In the genomic region with DNA sequence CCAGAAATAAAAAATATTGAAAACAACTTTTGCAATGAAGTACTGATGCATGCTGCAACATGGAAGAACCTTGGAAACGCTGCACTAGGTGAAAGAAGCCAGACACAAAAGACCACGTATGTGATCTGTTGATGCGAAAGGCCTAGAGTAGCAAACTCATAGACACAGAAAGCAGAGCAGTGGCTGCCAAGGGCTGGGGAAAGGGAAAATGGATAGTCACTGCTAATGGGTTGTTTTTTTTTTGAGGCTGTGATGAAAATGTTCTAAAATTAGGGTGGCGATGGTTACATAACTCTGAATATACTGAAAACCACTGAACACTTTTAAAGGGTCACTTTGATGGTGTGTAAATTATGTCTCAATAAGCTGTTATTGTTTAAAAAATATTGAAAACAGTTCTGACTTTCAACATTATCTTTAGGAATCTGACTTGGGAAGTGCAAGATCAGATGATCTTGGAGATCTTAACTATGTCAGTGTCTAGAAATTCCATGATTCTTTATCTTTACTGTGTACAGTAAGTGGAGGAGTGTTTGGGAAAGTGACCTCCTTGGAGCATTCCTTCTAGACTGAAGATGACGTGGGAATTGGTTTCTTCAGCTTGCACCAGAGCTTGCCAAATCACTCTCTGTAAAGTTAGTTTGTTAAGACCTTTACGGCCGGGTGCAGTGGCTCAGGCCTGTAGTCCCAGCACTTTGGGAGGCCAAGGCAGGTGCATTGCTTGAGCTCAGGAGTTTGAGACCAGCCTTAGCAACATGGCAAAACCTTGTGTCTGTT, we compare ENCODE assay signal across 11 cellular contexts. TPM values are rescaled to one million over a fixed set of nuclear protein-coding genes. Genes with fewer than 3 reads are reported as not detected.
DNase-seq lines count a peak whose midpoint lies in the region; ATAC-seq and TF ChIP-seq lines count a peak whose summit lies in the region.
"Had no signal": no experiment of that assay in that cellular context is flagged by ENCODE, and none has a peak within 500 bp of the region (broad histone marks: within the 10 kb centered on the region; RNA-seq: fewer than 3 reads in every experiment).

No MANE protein-coding gene starts in this region.

- no peaks in the 10 kb centered on the region for H3K9me3 Mint-ChIP-seq in activated CD8-positive, alpha-beta T cell treated with anti-CD3 and anti-CD28 coated beads, Interleukin-2, amount 10 ng/mL, durations not matched to agents 7 days and 5 days (ENCODE audit: insufficient read depth)
- H3K9me3 Mint-ChIP-seq in activated CD8-positive, alpha-beta T cell treated with anti-CD3 and anti-CD28 coated beads for 36 hours, result no peaks in the 10 kb centered on the region

- peak overlapping the region; percentile 48 for H3K9ac ChIP-seq in mesenchymal stem cell (ENCODE audit: low read length)

- no peak overlapping the region for H3K4me3 Mint-ChIP-seq in activated CD8-positive, alpha-beta T cell treated with anti-CD3 and anti-CD28 coated beads, Interleukin-2, amount 10 ng/mL, durations not matched to agents 7 days and 5 days
- H3K4me3 Mint-ChIP-seq in activated CD8-positive, alpha-beta T cell treated with anti-CD3 and anti-CD28 coated beads for 36 hours, result no peak overlapping the region

- H3K9me3 ChIP-seq in mesenchymal stem cell (ENCODE audit: control insufficient read depth, low read length), result no peaks in the 10 kb centered on the region
- no peaks in the 10 kb centered on the region for H3K9me3 ChIP-seq in tibial nerve

- no peak for DNase-seq in activated CD8-positive, alpha-beta T cell treated with anti-CD3 and anti-CD28 coated beads, Interleukin-2, amount 10 ng/mL, durations not matched to agents 7 days and 5 days
- no peak for DNase-seq in activated CD8-positive, alpha-beta T cell treated with anti-CD3 and anti-CD28 coated beads for 36 hours
- DNase-seq in brain microvascular endothelial cell, result peak; percentile 93
- peak; percentile 99 for DNase-seq in mesenchymal stem cell
- no peak for DNase-seq in tibial nerve (ENCODE audit: low spot score in 2 of 2)
- DNase-seq: NCI-H69 had no signal

- POLR2A ChIA-PET in activated CD8-positive, alpha-beta T cell treated with anti-CD3 and anti-CD28 coated beads, Interleukin-2, amount 10 ng/mL, durations not matched to agents 7 days and 5 days (lab: Charles Lee), result no interaction called here
- POLR2A ChIA-PET in activated CD8-positive, alpha-beta T cell treated with anti-CD3 and anti-CD28 coated beads for 36 hours (lab: Charles Lee), result interaction anchor here (1.2 to 1.5 kb wide), 2 partner anchors 10 to 13 kb away, joined by 3 to 7 read pairs; no protein-coding TSS in a partner anchor

- H3K27me3 Mint-ChIP-seq in activated CD8-positive, alpha-beta T cell treated with anti-CD3 and anti-CD28 coated beads, Interleukin-2, amount 10 ng/mL, durations not matched to agents 7 days and 5 days (ENCODE audit: low read depth), result no peaks in the 10 kb centered on the region
- no peaks in the 10 kb centered on the region for H3K27me3 Mint-ChIP-seq in activated CD8-positive, alpha-beta T cell treated with anti-CD3 and anti-CD28 coated beads for 36 hours

- H2AK5ac ChIP-seq in mesenchymal stem cell (ENCODE audit: low read length, severe bottlenecking), result no peak overlapping the region

- H2BK15ac ChIP-seq in mesenchymal stem cell (ENCODE audit: low read depth, poor library complexity, severe bottlenecking), result no peak overlapping the region

- H3K79me1 ChIP-seq in mesenchymal stem cell (replicated peaks; ENCODE audit: low read length, poor library complexity, severe bottlenecking), result peaks cover 19% of the 10 kb centered on the region

- peaks cover 40% of the 10 kb centered on the region for H3K4me1 ChIP-seq in mesenchymal stem cell (ENCODE audit: control insufficient read depth, insufficient read depth, low read depth, low read length)
- peaks cover 0 to 76% (median 43%) of the 10 kb centered on the region in 4 donors for H3K4me1 ChIP-seq in tibial nerve

- peaks cover 40% of the 10 kb centered on the region for H3K36me3 Mint-ChIP-seq in activated CD8-positive, alpha-beta T cell treated with anti-CD3 and anti-CD28 coated beads, Interleukin-2, amount 10 ng/mL, durations not matched to agents 7 days and 5 days (ENCODE audit: low read depth)
- H3K36me3 Mint-ChIP-seq in activated CD8-positive, alpha-beta T cell treated with anti-CD3 and anti-CD28 coated beads for 36 hours (ENCODE audit: low read depth), result peaks cover 33% of the 10 kb centered on the region

- no peak overlapping the region for H2AFZ ChIP-seq in mesenchymal stem cell (ENCODE audit: low read depth, low read length)

- H3K27ac Mint-ChIP-seq in activated CD8-positive, alpha-beta T cell treated with anti-CD3 and anti-CD28 coated beads, Interleukin-2, amount 10 ng/mL, durations not matched to agents 7 days and 5 days, result peak overlapping the region; percentile 58
- no peak overlapping the region for H3K27ac Mint-ChIP-seq in activated CD8-positive, alpha-beta T cell treated with anti-CD3 and anti-CD28 coated beads for 36 hours

- in situ Hi-C loops in brain microvascular endothelial cell (cut with HindIII; ENCODE audit: low pct_ligation_motif_present, low sequenced_read_pairs), result no loop called here

- TF ChIP-seq EP300 in tibial nerve (IDR thresholded peaks at IDR 0.05), result peak in 1 of 2 donors; percentile 23

- no peak overlapping the region for H2BK120ac ChIP-seq in mesenchymal stem cell (ENCODE audit: low read depth, low read length)

- H3K4me2 ChIP-seq in mesenchymal stem cell (ENCODE audit: low read length, poor library complexity, severe bottlenecking), result no peak overlapping the region

- intact Hi-C loops in activated CD8-positive, alpha-beta T cell treated with anti-CD3 and anti-CD28 coated beads for 36 hours (cut with micrococcal nuclease), result no loop called here

- H4K8ac ChIP-seq in mesenchymal stem cell (ENCODE audit: low read length), result no peak overlapping the region

- peak overlapping the region; percentile 94 for H3K27ac ChIP-seq in brain microvascular endothelial cell
- H3K27ac ChIP-seq in mesenchymal stem cell (ENCODE audit: low read length, poor library complexity, severe bottlenecking), result no peak overlapping the region
- peak overlapping the region in 3 of 4 donors; percentile 38 to 68 (median 38) for H3K27ac ChIP-seq in tibial nerve
- H3K27ac ChIP-seq: 22Rv1 had no signal

- H3K4me1 Mint-ChIP-seq in activated CD8-positive, alpha-beta T cell treated with anti-CD3 and anti-CD28 coated beads, Interleukin-2, amount 10 ng/mL, durations not matched to agents 7 days and 5 days (ENCODE audit: low read depth), result peaks cover 50% of the 10 kb centered on the region
- peaks cover 30% of the 10 kb centered on the region for H3K4me1 Mint-ChIP-seq in activated CD8-positive, alpha-beta T cell treated with anti-CD3 and anti-CD28 coated beads for 36 hours (ENCODE audit: low read depth)

- no peak overlapping the region for H3K4ac ChIP-seq in mesenchymal stem cell (ENCODE audit: low read depth in 1 of 2, low read length in 2 of 2)

- no peak for TF ChIP-seq POLR2A in tibial nerve (IDR thresholded peaks at IDR 0.05)

- H3K23ac ChIP-seq in mesenchymal stem cell (ENCODE audit: low read length in 2 of 2), result no peak overlapping the region

- peaks cover 17% of the 10 kb centered on the region for H3K36me3 ChIP-seq in brain microvascular endothelial cell (replicated peaks)
- peaks cover 6 to 11% of the 10 kb centered on the region in 2 experiments for H3K36me3 ChIP-seq in mesenchymal stem cell (ENCODE audit: control insufficient read depth in 1 of 2, insufficient read depth in 2 of 2, low read depth in 1 of 2, low read length in 2 of 2)
- H3K36me3 ChIP-seq in tibial nerve, result peaks cover 0 to under 1% (median 0%) of the 10 kb centered on the region in 3 donors

- no peak for TF ChIP-seq CTCF in activated CD8-positive, alpha-beta T cell treated with anti-CD3 and anti-CD28 coated beads for 36 hours (IDR thresholded peaks at IDR 0.05)
- TF ChIP-seq CTCF in brain microvascular endothelial cell (IDR thresholded peaks at IDR 0.05; ENCODE audit: low read depth, low read length, missing control alignments) (no peak), tibial nerve (IDR thresholded peaks at IDR 0.05) (no peak)

- WGBS in mesenchymal stem cell, result 58% methylated on average over 6 of the region's 7 CpGs
- WGBS in tibial nerve, 2 donors, result 41 to 52% methylated on average over 7 of the region's 7 CpGs

- no peak overlapping the region for H2BK5ac ChIP-seq in mesenchymal stem cell (ENCODE audit: low read depth, low read length, poor library complexity, severe bottlenecking)

- H4K91ac ChIP-seq in mesenchymal stem cell (ENCODE audit: low read length), result no peak overlapping the region

- no peak overlapping the region for H3K18ac ChIP-seq in mesenchymal stem cell (ENCODE audit: low read depth in 1 of 2, low read length in 2 of 2)

- no peak for ATAC-seq in activated CD8-positive, alpha-beta T cell treated with anti-CD3 and anti-CD28 coated beads, Interleukin-2, amount 10 ng/mL, durations not matched to agents 7 days and 5 days
- ATAC-seq in activated CD8-positive, alpha-beta T cell treated with anti-CD3 and anti-CD28 coated beads for 36 hours, result no peak
- ATAC-seq in GM21576 (IDR thresholded peaks at IDR 0.05; ENCODE audit: unreplicated experiment) (no peak), GM19023 (IDR thresholded peaks at IDR 0.05; ENCODE audit: unreplicated experiment) (no peak), GM19455 (IDR thresholded peaks at IDR 0.05; ENCODE audit: unreplicated experiment) (no peak)
- ATAC-seq: esophagus mucosa had no signal

- H3K14ac ChIP-seq in mesenchymal stem cell (ENCODE audit: low read length in 2 of 2), result no peak overlapping the region

- no peak overlapping the region for H2BK12ac ChIP-seq in mesenchymal stem cell (ENCODE audit: low read length in 2 of 2)

- CTCF ChIA-PET in activated CD8-positive, alpha-beta T cell treated with anti-CD3 and anti-CD28 coated beads, Interleukin-2, amount 10 ng/mL, durations not matched to agents 7 days and 5 days (lab: Charles Lee), result interaction anchor here (0.8 to 3.0 kb wide), 4 partner anchors 9 to 32 kb away, joined by 3 to 13 read pairs (median 7); no protein-coding TSS in a partner anchor
- CTCF ChIA-PET in activated CD8-positive, alpha-beta T cell treated with anti-CD3 and anti-CD28 coated beads for 36 hours (lab: Charles Lee), result interaction anchor here (0.7 to 6.6 kb wide), 8 partner anchors 8 to 76 kb away, joined by 3 to 53 read pairs (median 4); no protein-coding TSS in a partner anchor

- H3K27me3 ChIP-seq in brain microvascular endothelial cell (replicated peaks), result no peaks in the 10 kb centered on the region
- no peaks in the 10 kb centered on the region for H3K27me3 ChIP-seq in mesenchymal stem cell (ENCODE audit: control insufficient read depth in 1 of 2, insufficient read depth in 1 of 2, low read length in 2 of 2)
- H3K27me3 ChIP-seq in tibial nerve, result no peaks in the 10 kb centered on the region

- H3K4me3 ChIP-seq in brain microvascular endothelial cell (ENCODE audit: low read depth, low read length) (no peak overlapping the region), mesenchymal stem cell (ENCODE audit: insufficient read depth in 1 of 2, low read depth in 1 of 2, low read length in 2 of 2) (no peak overlapping the region), tibial nerve (no peak overlapping the region)

RNA-seq across cellular contexts. Expression of gene MLXIP, which starts 12.4 kb away (rescaled TPM):
- 10 to 100 TPM; 38.8 to 42.7 TPM for total RNA-seq in activated CD8-positive, alpha-beta T cell treated with anti-CD3 and anti-CD28 coated beads, Interleukin-2, amount 10 ng/mL, durations not matched to agents 7 days and 5 days
- total RNA-seq in activated CD8-positive, alpha-beta T cell treated with anti-CD3 and anti-CD28 coated beads for 36 hours, result 10 to 100 TPM; 26.0 to 28.7 TPM
- polyA plus RNA-seq in mesenchymal stem cell (2013, experiment 1 of 2), result 61.2 TPM
- 58.9 TPM for polyA plus RNA-seq in mesenchymal stem cell (2013, experiment 2 of 2)
- total RNA-seq in tibial nerve, result 10 to 100 TPM; 22.1 to 57.0 (median 27.1) TPM

Comparison
In these comparisons a context has a peak if more than half of its experiments do, and no peak if none do; other contexts are left out.
1. DNase-seq: peak in brain microvascular endothelial cell (single experiment) and mesenchymal stem cell (single experiment); none in activated CD8-positive, alpha-beta T cell treated with anti-CD3 and anti-CD28 coated beads, Interleukin-2, amount 10 ng/mL, durations not matched to agents 7 days and 5 days (single experiment), activated CD8-positive, alpha-beta T cell treated with anti-CD3 and anti-CD28 coated beads for 36 hours (single experiment) and tibial nerve (0 of 2).